Comparison of ENCODE assay signal across 23 cellular contexts in genomic region chr11:88428959-88429358, GRCh38.
DNase-seq lines count a peak whose midpoint lies in the region; ATAC-seq, FAIRE-seq and TF ChIP-seq lines count a peak whose summit lies in the region.
"Had no signal": no experiment of that assay in that cellular context is flagged by ENCODE, and none has a peak within 500 bp of the region (broad histone marks: within the 10 kb centered on the region; RNA-seq: fewer than 3 reads in every experiment).

No MANE protein-coding gene starts in this region.

- H3K27me3 ChIP-seq in H1 (replicated peaks in 1 of 4; ENCODE audit: control insufficient read depth in 3 of 4, extremely low read depth in 1 of 4, insufficient read depth in 3 of 4, low read length in 3 of 4): no peaks in the 10 kb centered on the region
- H3K27me3 ChIP-seq: BLaER1 treated with 17β-estradiol and CSF1 and Interleukin-3, amounts not matched to agents 10 nM and 100 nM; SJSA1 had no signal

- H4K20me1 ChIP-seq in H1 (replicated peaks in 1 of 2; ENCODE audit: control insufficient read depth in 1 of 2, insufficient read depth in 2 of 2, low read length in 2 of 2): peaks cover 0 to 1% of the 10 kb centered on the region in 2 experiments
- H4K20me1 ChIP-seq: BLaER1 treated with 17β-estradiol and CSF1 and Interleukin-3, amounts not matched to agents 10 nM and 100 nM had no signal

- no peak overlapping the region for H4K8ac ChIP-seq in H1 (ENCODE audit: extremely low read depth, insufficient read depth, low read length)

- DNase-seq in NCI-H1105 treated with DMSO at 0.1 percent for 48 hours (lab: John Stamatoyannopoulos, UW) (peak; percentile 18), NCI-H1105 (lab: John Stamatoyannopoulos, UW) (no peak), NCI-H510A (lab: John Stamatoyannopoulos, UW) (peak; percentile 14), H1 (ENCODE audit: low read depth in 1 of 2, low spot score in 2 of 2) (no peak), nucleus accumbens (lab: John Stamatoyannopoulos, UW) (no peak), kidney (no peak)
- DNase-seq: ACHN; Calu3; CD8-positive, alpha-beta T cell; DMS153; Karpas-422; NCI-H146; NCI-H2029 treated with DMSO at 0.1 percent for 48 hours; T-helper 1 cell had no signal

- no peak overlapping the region for H2BK15ac ChIP-seq in H1 (ENCODE audit: low read length)

- TF ChIP-seq CTCF in H1 (IDR thresholded peaks at IDR 0.05; ENCODE audit: control extremely low read depth in 1 of 3, insufficient read depth in 1 of 3, low read depth in 1 of 3, low read length in 3 of 3): no peak
- no peak for TF ChIP-seq CTCF in kidney (IDR thresholded peaks at IDR 0.05; ENCODE audit: borderline replicate concordance, extremely low read depth, insufficient read depth)

- no peak overlapping the region for H3K23ac ChIP-seq in H1 (ENCODE audit: insufficient read length)

- no peaks in the 10 kb centered on the region for H3K23me2 ChIP-seq in H1 (ENCODE audit: low read depth, low read length)

- no peaks in the 10 kb centered on the region for H3K79me1 ChIP-seq in H1 (ENCODE audit: low read depth, low read length)

- TF ChIP-seq POLR2A in H1 (IDR thresholded peaks at IDR 0.05; ENCODE audit: control extremely low read depth in 1 of 2, low read depth in 2 of 2, low read length in 2 of 2): no peak

- no peak overlapping the region for H2AK5ac ChIP-seq in H1 (ENCODE audit: low read depth, low read length)

- peaks cover 0 to 4% (median 2%) of the 10 kb centered on the region in 4 experiments; a peak in 4 of 7 replicates for H3K4me1 ChIP-seq in H1 (replicated peaks in 1 of 4; ENCODE audit: control insufficient read depth in 3 of 4, insufficient read depth in 4 of 4, low read length in 3 of 4)
- H3K4me1 ChIP-seq in kidney (ENCODE audit: control insufficient read depth in 1 of 2, insufficient read depth in 1 of 2, low read depth in 1 of 2, low read length in 2 of 2): no peaks in the 10 kb centered on the region
- H3K4me1 ChIP-seq: HAP-1, SJSA1 had no signal

- H2AFZ ChIP-seq in H1 (ENCODE audit: low read length): peak overlapping the region; percentile 48; the same call in 1 of the 2 replicates

- no peak overlapping the region for H3K27ac ChIP-seq in H1 (ENCODE audit: low read depth, low read length)
- H3K27ac ChIP-seq in kidney (ENCODE audit: low read depth in 2 of 2, low read length in 2 of 2): no peak overlapping the region
- H3K27ac ChIP-seq: 22Rv1; BLaER1 treated with 17β-estradiol and CSF1 and Interleukin-3, amounts not matched to agents 10 nM and 100 nM; SJSA1 had no signal

- FAIRE-seq in H1 (lab: Jason Lieb, UNC): no peak
- no peak for FAIRE-seq in kidney (lab: Jason Lieb, UNC)
- FAIRE-seq: GM18507, HepG2 had no signal

- no peak overlapping the region for H3K4ac ChIP-seq in H1 (replicated peaks; ENCODE audit: insufficient read length, low read depth, low read length)

- no peak overlapping the region for H2BK120ac ChIP-seq in H1 (replicated peaks; ENCODE audit: low read depth, low read length)

- POLR2A ChIA-PET in H1 (lab: Charles Lee; ENCODE audit: partially characterized antibody): no interaction called here

- no peaks in the 10 kb centered on the region for H3K79me2 ChIP-seq in H1 (ENCODE audit: control insufficient read depth in 1 of 2, insufficient read depth in 2 of 2, low read length in 2 of 2)

- H3K4me2 ChIP-seq in H1 (ENCODE audit: insufficient read depth in 1 of 2, low read depth in 2 of 2, low read length in 2 of 2): no peak overlapping the region; a peak in 1 of 4 replicates
- H3K4me2 ChIP-seq: BLaER1 treated with 17β-estradiol and CSF1 and Interleukin-3, amounts not matched to agents 10 nM and 100 nM had no signal

- H3K9me3 ChIP-seq in H1 (ENCODE audit: insufficient read depth in 2 of 2, low read depth in 1 of 2, low read length in 1 of 2): peaks cover under 1 to 4% of the 10 kb centered on the region in 2 experiments; a peak in 1 of 4 replicates
- H3K9me3 ChIP-seq in kidney (ENCODE audit: control insufficient read depth in 1 of 2, low read length in 2 of 2): no peaks in the 10 kb centered on the region
- H3K9me3 ChIP-seq: HAP-1, SJSA1 had no signal

- no peak overlapping the region for H3K14ac ChIP-seq in H1 (ENCODE audit: insufficient read length)

- H3K9ac ChIP-seq in H1 (replicated peaks in 1 of 4; ENCODE audit: extremely low read depth in 1 of 4, low read depth in 3 of 4, low read length in 3 of 4): no peak overlapping the region
- H3K9ac ChIP-seq in kidney (ENCODE audit: low read length in 2 of 2): no peak overlapping the region
- H3K9ac ChIP-seq: BLaER1 treated with 17β-estradiol and CSF1 and Interleukin-3, amounts not matched to agents 10 nM and 100 nM had no signal

- no peak for ATAC-seq in GM19467 (IDR thresholded peaks at IDR 0.05; ENCODE audit: unreplicated experiment)
- ATAC-seq: CD8-positive, alpha-beta T cell; HepG2; Right ventricle myocardium inferior had no signal

- CTCF ChIA-PET in H1 (lab: Charles Lee; ENCODE audit: partially characterized antibody): interaction anchor here (1.1 to 1.5 kb wide), 2 partner anchors 8 to 124 kb away, joined by 3 read pairs; no protein-coding TSS in a partner anchor

- no peak for TF ChIP-seq RAD21 in Ishikawa (IDR thresholded peaks at IDR 0.05; ENCODE audit: low read depth)
- TF ChIP-seq RAD21 in H1 (IDR thresholded peaks at IDR 0.05 in 1 of 2, conservative IDR thresholded peaks at IDR 0.05 in 1 of 2; ENCODE audit: low read depth in 2 of 2, low read length in 2 of 2): no peak

- H4K91ac ChIP-seq in H1 (replicated peaks; ENCODE audit: insufficient read length, low read length): no peak overlapping the region

- H3K18ac ChIP-seq in H1 (ENCODE audit: extremely low read depth, low read length): no peak overlapping the region

- no peak for TF ChIP-seq EP300 in Ishikawa (IDR thresholded peaks at IDR 0.05; ENCODE audit: borderline replicate concordance)
- TF ChIP-seq EP300 in H1 (IDR thresholded peaks at IDR 0.05; ENCODE audit: borderline replicate concordance in 1 of 2, low read depth in 2 of 2, low read length in 2 of 2): no peak

- no peak overlapping the region for H3K56ac ChIP-seq in H1 (replicated peaks; ENCODE audit: insufficient read length, low read depth, low read length)

- intact Hi-C loops in kidney (cut with DNase I): no loop called here

- H4K5ac ChIP-seq in H1 (ENCODE audit: insufficient read length, low read depth, low read length): no peak overlapping the region

- WGBS in H1 (ENCODE audit: extremely low coverage in 1 of 2, insufficient coverage in 1 of 2, insufficient read length in 1 of 2, insufficient replicate concordance in 2 of 2, low coverage in 1 of 2, low lambda C conversion rate in 2 of 2, missing lambda C conversion rate in 1 of 2), 2 experiments: 80% methylated on average over 1 of the region's 1 CpG; no CpG with 5 or more reads in 1 of the 2 experiments

- no peak overlapping the region for H2BK20ac ChIP-seq in H1 (ENCODE audit: low read length)

- H3K4me3 ChIP-seq in H1 (ENCODE audit: extremely low read depth in 1 of 4, insufficient read depth in 2 of 4, low read depth in 3 of 4, low read length in 4 of 4) (peak overlapping the region in 1 of 4 experiments; percentile 11; a peak in 1 of 8 replicates), kidney (ENCODE audit: low read length in 2 of 2) (no peak overlapping the region)
- H3K4me3 ChIP-seq: BLaER1 treated with 17β-estradiol and CSF1 and Interleukin-3, amounts not matched to agents 10 nM and 100 nM; HAP-1; SJSA1 had no signal

- H2BK5ac ChIP-seq in H1 (ENCODE audit: low read depth, low read length): no peak overlapping the region

- H2BK12ac ChIP-seq in H1 (ENCODE audit: low read depth, low read length): no peak overlapping the region

- H3K36me3 ChIP-seq in H1 (ENCODE audit: control insufficient read depth in 2 of 4, insufficient read depth in 4 of 4, low read length in 3 of 4) (no peaks in the 10 kb centered on the region), kidney (ENCODE audit: control insufficient read depth in 1 of 2, insufficient read depth in 2 of 2, low read length in 2 of 2) (no peaks in the 10 kb centered on the region)
- H3K36me3 ChIP-seq: BLaER1 treated with 17β-estradiol and CSF1 and Interleukin-3, amounts not matched to agents 10 nM and 100 nM; HAP-1; SJSA1 had no signal

TF ChIP-seq in Ishikawa, 13 proteins besides CTCF, POLR2A, EP300 and RAD21 (continues in another document):
- TF ChIP-seq USF1 (IDR thresholded peaks at IDR 0.05): 0 out of 2 replicates have a peak, but pooled peaks have one; percentile 29

TF ChIP-seq in H1, 55 proteins besides CTCF, POLR2A, EP300 and RAD21:
- no peak for TF ChIP-seq ASH2L (IDR thresholded peaks at IDR 0.05; ENCODE audit: low read length)
- TF ChIP-seq HDAC6 (IDR thresholded peaks at IDR 0.05; ENCODE audit: low read depth, low read length): no peak
- TF ChIP-seq SP2 (IDR thresholded peaks at IDR 0.05; ENCODE audit: low read length): no peak
- no peak for TF ChIP-seq CBX8 (IDR thresholded peaks at IDR 0.05; ENCODE audit: borderline replicate concordance, low read depth, low read length)
- TF ChIP-seq YY1 (IDR thresholded peaks at IDR 0.05; ENCODE audit: low read depth, low read length): no peak
- no peak for TF ChIP-seq POU5F1 (IDR thresholded peaks at IDR 0.05; ENCODE audit: low read depth, low read length)
- no peak for TF ChIP-seq GABPA (IDR thresholded peaks at IDR 0.05; ENCODE audit: borderline replicate concordance, insufficient read depth, low read length)
- TF ChIP-seq, protein P1, sequence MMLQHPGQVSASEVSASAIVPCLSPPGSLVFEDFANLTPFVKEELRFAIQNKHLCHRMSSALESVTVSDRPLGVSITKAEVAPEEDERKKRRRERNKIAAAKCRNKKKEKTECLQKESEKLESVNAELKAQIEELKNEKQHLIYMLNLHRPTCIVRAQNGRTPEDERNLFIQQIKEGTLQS (IDR thresholded peaks at IDR 0.05; ENCODE audit: insufficient read depth, low read depth, low read length): no peak
- TF ChIP-seq POLR2AphosphoS5 (IDR thresholded peaks at IDR 0.05; ENCODE audit: low read depth, low read length): no peak
- no peak for TF ChIP-seq PHF8 (conservative IDR thresholded peaks at IDR 0.05; ENCODE audit: low read depth, low read length)
- no peak for TF ChIP-seq SP1 (IDR thresholded peaks at IDR 0.05; ENCODE audit: low read depth, low read length)
- no peak for TF ChIP-seq HDAC2 (IDR thresholded peaks at IDR 0.05; ENCODE audit: borderline replicate concordance in 1 of 2, low read depth in 2 of 2, low read length in 2 of 2)
- no peak for TF ChIP-seq CEBPB (IDR thresholded peaks at IDR 0.05; ENCODE audit: low read depth, low read length)
- TF ChIP-seq CHD2 (IDR thresholded peaks at IDR 0.05; ENCODE audit: low read length): no peak
- no peak for TF ChIP-seq TBP (IDR thresholded peaks at IDR 0.05; ENCODE audit: low read depth, low read length)
- no peak for TF ChIP-seq RNF2 (IDR thresholded peaks at IDR 0.05; ENCODE audit: borderline replicate concordance, low read depth, low read length, missing control alignments, poor library complexity, severe bottlenecking)
TF ChIP-seq in H1: peak in this region for 0.

Comparison
In these comparisons a context has a peak if more than half of its experiments do, and no peak if none do; other contexts are left out.
1. DNase-seq: peak in NCI-H1105 treated with DMSO at 0.1 percent for 48 hours (single experiment) and NCI-H510A (single experiment); none in NCI-H1105 (single experiment), H1 (0 of 2), nucleus accumbens (0 of 56) and kidney (single experiment).